ENCODE assay signal across 1 cellular context in the genomic region with DNA sequence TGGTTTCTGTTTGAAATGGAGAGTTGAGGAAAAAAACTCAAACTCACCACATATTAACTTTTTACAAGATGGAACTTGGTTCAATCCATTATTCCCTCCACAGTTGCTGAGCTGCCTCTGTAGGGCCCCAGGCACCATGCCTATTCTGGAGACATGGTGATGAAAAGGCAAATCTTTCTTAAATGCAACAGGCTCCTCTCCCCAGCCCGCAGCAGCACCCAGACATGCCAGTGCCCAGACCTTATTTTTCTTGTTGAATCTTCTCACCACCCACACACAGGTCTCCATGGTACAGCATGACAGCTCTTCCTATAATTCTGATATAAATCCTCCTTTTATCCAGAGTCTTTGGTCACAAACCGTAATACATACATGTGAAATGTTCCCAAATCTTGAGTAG.
TF ChIP-seq lines count a peak whose summit lies in the region.

No MANE protein-coding gene starts in this region.

TF ChIP-seq in K562, 482 proteins besides CTCF, POLR2A, EP300 and RAD21 (continued from another document):
- TF ChIP-seq, protein P1, sequence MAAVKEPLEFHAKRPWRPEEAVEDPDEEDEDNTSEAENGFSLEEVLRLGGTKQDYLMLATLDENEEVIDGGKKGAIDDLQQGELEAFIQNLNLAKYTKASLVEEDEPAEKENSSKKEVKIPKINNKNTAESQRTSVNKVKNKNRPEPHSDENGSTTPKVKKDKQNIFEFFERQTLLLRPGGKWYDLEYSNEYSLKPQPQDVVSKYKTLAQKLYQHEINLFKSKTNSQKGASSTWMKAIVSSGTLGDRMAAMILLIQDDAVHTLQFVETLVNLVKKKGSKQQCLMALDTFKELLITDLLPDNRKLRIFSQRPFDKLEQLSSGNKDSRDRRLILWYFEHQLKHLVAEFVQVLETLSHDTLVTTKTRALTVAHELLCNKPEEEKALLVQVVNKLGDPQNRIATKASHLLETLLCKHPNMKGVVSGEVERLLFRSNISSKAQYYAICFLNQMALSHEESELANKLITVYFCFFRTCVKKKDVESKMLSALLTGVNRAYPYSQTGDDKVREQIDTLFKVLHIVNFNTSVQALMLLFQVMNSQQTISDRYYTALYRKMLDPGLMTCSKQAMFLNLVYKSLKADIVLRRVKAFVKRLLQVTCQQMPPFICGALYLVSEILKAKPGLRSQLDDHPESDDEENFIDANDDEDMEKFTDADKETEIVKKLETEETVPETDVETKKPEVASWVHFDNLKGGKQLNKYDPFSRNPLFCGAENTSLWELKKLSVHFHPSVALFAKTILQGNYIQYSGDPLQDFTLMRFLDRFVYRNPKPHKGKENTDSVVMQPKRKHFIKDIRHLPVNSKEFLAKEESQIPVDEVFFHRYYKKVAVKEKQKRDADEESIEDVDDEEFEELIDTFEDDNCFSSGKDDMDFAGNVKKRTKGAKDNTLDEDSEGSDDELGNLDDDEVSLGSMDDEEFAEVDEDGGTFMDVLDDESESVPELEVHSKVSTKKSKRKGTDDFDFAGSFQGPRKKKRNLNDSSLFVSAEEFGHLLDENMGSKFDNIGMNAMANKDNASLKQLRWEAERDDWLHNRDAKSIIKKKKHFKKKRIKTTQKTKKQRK (IDR thresholded peaks at IDR 0.05; ENCODE audit: borderline replicate concordance, low read depth, low read length): no peak
- TF ChIP-seq ZNF584 (CRISPR knock-in tag; IDR thresholded peaks at IDR 0.05; ENCODE audit: low read depth): no peak
- no peak for TF ChIP-seq PCBP1 (IDR thresholded peaks at IDR 0.05; ENCODE audit: low read depth, low read length, poor library complexity, severe bottlenecking)
- TF ChIP-seq NEUROD1 (IDR thresholded peaks at IDR 0.05; ENCODE audit: borderline replicate concordance, low read depth, low read length, partially characterized antibody): no peak
- TF ChIP-seq NCOA2 (IDR thresholded peaks at IDR 0.05; ENCODE audit: partially characterized antibody in 2 of 2): no peak
TF ChIP-seq in K562: peak in this region for 0.
